In genomic region chr9:92507496-92507895, GRCh38 we compare ENCODE assay signal across 21 cellular contexts. TPM values are rescaled to one million over a fixed set of nuclear protein-coding genes. Genes with fewer than 3 reads are reported as not detected.
DNase-seq lines count a peak whose midpoint lies in the region; ATAC-seq and TF ChIP-seq lines count a peak whose summit lies in the region.
"Had no signal": no experiment of that assay in that cellular context is flagged by ENCODE, and none has a peak within 500 bp of the region (broad histone marks: within the 10 kb centered on the region; RNA-seq: fewer than 3 reads in every experiment).

No MANE protein-coding gene starts in this region.

- H3K27me3 ChIP-seq in right atrium auricular region: no peaks in the 10 kb centered on the region
- H3K27me3 ChIP-seq in right cardiac atrium (ENCODE audit: control insufficient read depth, insufficient read depth): no peaks in the 10 kb centered on the region
- no peaks in the 10 kb centered on the region for H3K27me3 ChIP-seq in psoas muscle (ENCODE audit: insufficient read depth in 3 of 3, low read length in 2 of 3)
- H3K27me3 ChIP-seq: MG63 had no signal

- H3K27ac Mint-ChIP-seq in endothelial cell (ENCODE audit: unreplicated experiment) (peak overlapping the region; percentile 61), T-cell (no peak overlapping the region)
- H3K27ac Mint-ChIP-seq: activated T-helper 2 cell treated with anti-CD3 and anti-CD28 coated beads, Interferon-gamma antibody, Interleukin-2, Interleukin-4, amounts not matched to agents 10 μg/mL and 5 μg/mL and 100 μg/mL, durations not matched to agents 14 hours and 24 hours and 36 hours; CD8-positive, alpha-beta T cell; GM23338 had no signal

- intact Hi-C loops in right cardiac atrium (cut with DNase I) (no loop called here), psoas muscle (cut with DNase I) (no loop called here)

- POLR2A ChIA-PET in T-cell (lab: Charles Lee): no interaction called here

- H3K27ac ChIP-seq in right atrium auricular region (peak overlapping the region; percentile 33 to 61), right cardiac atrium (ENCODE audit: low read length) (no peak overlapping the region), psoas muscle (peak overlapping the region; percentile 13)
- H3K27ac ChIP-seq: VCaP had no signal

- H3K4me1 Mint-ChIP-seq in endothelial cell (ENCODE audit: unreplicated experiment) (peaks cover 24% of the 10 kb centered on the region), T-cell (no peaks in the 10 kb centered on the region)

- H3K36me3 Mint-ChIP-seq in endothelial cell (ENCODE audit: low read depth, unreplicated experiment): no peaks in the 10 kb centered on the region
- no peaks in the 10 kb centered on the region for H3K36me3 Mint-ChIP-seq in T-cell
- H3K36me3 Mint-ChIP-seq: CD8-positive, alpha-beta T cell had no signal

- CTCF ChIA-PET in T-cell (lab: Charles Lee): no interaction called here

- H3K4me3 Mint-ChIP-seq in endothelial cell (ENCODE audit: unreplicated experiment) (no peak overlapping the region), T-cell (no peak overlapping the region)
- H3K4me3 Mint-ChIP-seq: CD8-positive, alpha-beta T cell; GM23338 had no signal

- 57% methylated on average over 4 of the region's 4 CpGs for WGBS in right cardiac atrium
- WGBS in psoas muscle, 3 donors: 37 to 62% (median 41%) methylated on average over 3 to 4 of the region's 4 CpGs

- ATAC-seq in right cardiac atrium (no peak), psoas muscle (no peak), esophagus mucosa (no peak), T-cell (replicated peaks in 1 of 4) (no peak)
- ATAC-seq: CD8-positive, alpha-beta T cell; Panc1 had no signal

- no peaks in the 10 kb centered on the region for H3K9me3 ChIP-seq in right atrium auricular region
- no peaks in the 10 kb centered on the region for H3K9me3 ChIP-seq in right cardiac atrium (ENCODE audit: control insufficient read depth, low read length)
- no peaks in the 10 kb centered on the region for H3K9me3 ChIP-seq in psoas muscle
- H3K9me3 ChIP-seq: MG63 had no signal

- DNase-seq in right atrium auricular region (ENCODE audit: low spot score): no peak
- DNase-seq in right cardiac atrium: no peak
- no peak for DNase-seq in endothelial cell (ENCODE audit: low spot score)
- no peak for DNase-seq in psoas muscle
- no peak for DNase-seq in NCI-H187 treated with DMSO at 0.1 percent for 48 hours (lab: John Stamatoyannopoulos, UW)
- no peak for DNase-seq in cerebellar cortex (ENCODE audit: low spot score)
- DNase-seq in T-cell: no peak
- DNase-seq: anterior cingulate cortex; CD8-positive, alpha-beta T cell; MG63; NCI-H1694 treated with DMSO at 0.1 percent for 48 hours; NCI-H446 treated with DMSO at 0.1 percent for 48 hours; stimulated activated CD4-positive, alpha-beta T cell treated with anti-CD3 and anti-CD28 coated beads, Interleukin-2, amount 100 ng/mL, for 24 hours; trophoblast cell had no signal

- TF ChIP-seq CTCF in right atrium auricular region (IDR thresholded peaks at IDR 0.05) (no peak), endothelial cell (IDR thresholded peaks at IDR 0.05; ENCODE audit: unreplicated experiment) (no peak), psoas muscle (IDR thresholded peaks at IDR 0.05) (no peak)

- H3K9me3 Mint-ChIP-seq in endothelial cell (ENCODE audit: unreplicated experiment): no peaks in the 10 kb centered on the region
- H3K9me3 Mint-ChIP-seq in T-cell: no peaks in the 10 kb centered on the region
- H3K9me3 Mint-ChIP-seq: activated T-helper 2 cell treated with anti-CD3 and anti-CD28 coated beads, Interferon-gamma antibody, Interleukin-2, Interleukin-4, amounts not matched to agents 10 μg/mL and 5 μg/mL and 100 μg/mL, durations not matched to agents 14 hours and 24 hours and 36 hours; CD8-positive, alpha-beta T cell; GM23338 had no signal

- H3K27me3 Mint-ChIP-seq in endothelial cell (ENCODE audit: unreplicated experiment) (no peaks in the 10 kb centered on the region), T-cell (no peaks in the 10 kb centered on the region)

- H3K4me1 ChIP-seq in right atrium auricular region (peaks cover 0 to 33% of the 10 kb centered on the region in 2 donors), right cardiac atrium (ENCODE audit: control insufficient read depth, insufficient read depth, low read length) (peaks cover 6% of the 10 kb centered on the region), psoas muscle (no peaks in the 10 kb centered on the region)

- no peak overlapping the region for H3K4me3 ChIP-seq in right atrium auricular region
- no peak overlapping the region for H3K4me3 ChIP-seq in right cardiac atrium (ENCODE audit: low read length)
- H3K4me3 ChIP-seq in psoas muscle: no peak overlapping the region
- H3K4me3 ChIP-seq: GM23338, MG63 had no signal

- H3K36me3 ChIP-seq in right atrium auricular region (no peaks in the 10 kb centered on the region), psoas muscle (ENCODE audit: insufficient read depth in 1 of 2, low read depth in 1 of 2) (no peaks in the 10 kb centered on the region)
- H3K36me3 ChIP-seq: MG63 had no signal

RNA-seq across cellular contexts. Expression of gene ASPN, which starts 25.2 kb away (rescaled TPM):
- total RNA-seq in right atrium auricular region: 10 to 100 TPM in 1 of 2 donors, 1 to 10 TPM in 1; 3.9 to 29.0 TPM
- total RNA-seq in right cardiac atrium: 10 to 100 TPM in 2 of 4 donors, 1 to 10 TPM in 2; 7.9 to 18.8 (median 11.4) TPM
- 7.0 TPM for polyA plus RNA-seq in right cardiac atrium
- not detected for total RNA-seq in endothelial cell (ENCODE audit: unreplicated experiment)
- total RNA-seq in psoas muscle: 1 to 10 TPM in 3 of 4 donors, under 1 TPM in 1; 0.52 to 5.7 (median 1.4) TPM
- 1 to 10 TPM in 2 of 3 donors, under 1 TPM in 1; 0.82 to 1.2 (median 1.2) TPM for polyA plus RNA-seq in psoas muscle
- total RNA-seq in esophagus mucosa: 0.36 TPM
- total RNA-seq in T-cell: not detected
- total RNA-seq: activated T-helper 2 cell treated with anti-CD3 and anti-CD28 coated beads, Interferon-gamma antibody, Interleukin-2, Interleukin-4, amounts not matched to agents 10 μg/mL and 5 μg/mL and 100 μg/mL, durations not matched to agents 14 hours and 24 hours and 36 hours; CD8-positive, alpha-beta T cell; Daoy; dermis microvascular lymphatic vessel endothelial cell; GM23338 had no signal

RNA-seq across cellular contexts. Expression of gene ECM2, which starts 28.3 kb away (rescaled TPM):
- total RNA-seq in right atrium auricular region: 10 to 100 TPM in 1 of 2 donors, 1 to 10 TPM in 1; 7.3 to 18.5 TPM
- 10 to 100 TPM; 11.1 to 17.6 (median 13.5) TPM for total RNA-seq in right cardiac atrium
- 10.8 TPM for polyA plus RNA-seq in right cardiac atrium
- not detected for total RNA-seq in endothelial cell (ENCODE audit: unreplicated experiment)
- total RNA-seq in psoas muscle: 1 to 10 TPM; 1.9 to 7.8 (median 3.2) TPM
- 1 to 10 TPM; 1.2 to 2.7 (median 1.4) TPM for polyA plus RNA-seq in psoas muscle
- 0.56 TPM for total RNA-seq in esophagus mucosa
- not detected for total RNA-seq in T-cell
- total RNA-seq: activated T-helper 2 cell treated with anti-CD3 and anti-CD28 coated beads, Interferon-gamma antibody, Interleukin-2, Interleukin-4, amounts not matched to agents 10 μg/mL and 5 μg/mL and 100 μg/mL, durations not matched to agents 14 hours and 24 hours and 36 hours; CD8-positive, alpha-beta T cell; dermis microvascular lymphatic vessel endothelial cell; GM23338 had no signal
